Comparison of ENCODE assay signal across 34 cellular contexts in the genomic region with DNA sequence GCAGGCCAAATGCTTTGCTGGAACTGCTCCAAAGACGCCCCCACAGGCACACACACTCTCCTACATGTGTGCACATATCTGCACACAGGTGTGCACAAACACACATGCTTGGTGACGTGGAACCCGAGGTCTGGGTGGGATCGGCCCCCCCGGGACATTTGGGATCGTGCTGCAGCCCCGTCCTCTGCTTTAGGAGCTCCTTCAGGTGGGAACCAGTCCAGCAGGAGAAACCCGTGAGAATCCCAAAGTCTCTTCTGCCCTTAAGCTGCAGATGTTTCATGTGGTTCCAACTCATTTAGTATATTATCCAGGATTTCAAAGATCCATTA. TPM values are rescaled to one million over a fixed set of nuclear protein-coding genes. Genes with fewer than 3 reads are reported as not detected.
"Had no signal": no experiment of that assay in that cellular context is flagged by ENCODE, and none has a peak within 500 bp of the region (broad histone marks: within the 10 kb centered on the region; RNA-seq: fewer than 3 reads in every experiment).

No MANE protein-coding gene starts in this region.

- H3K4me3 Mint-ChIP-seq: activated CD8-positive, alpha-beta T cell treated with anti-CD3 and anti-CD28 coated beads, Interleukin-2, amount 10 ng/mL, durations not matched to agents 7 days and 5 days; activated naive CD4-positive, alpha-beta T cell treated with anti-CD3 and anti-CD28 coated beads, Interleukin-2, amount 50 U/mL, for 24 hours; activated naive CD8-positive, alpha-beta T cell treated with anti-CD3 and anti-CD28 coated beads, Interleukin-2, amount 10 ng/mL, durations not matched to agents 7 days and 5 days; activated T-cell treated with anti-CD3 and anti-CD28 coated beads, Interleukin-2, amount 50 U/mL, for 24 hours; T-cell had no signal

- H3K27me3 ChIP-seq: ascending aorta, cardiac muscle cell, Peyer's patch, SJSA1 had no signal

- H3K36me3 Mint-ChIP-seq: activated naive CD4-positive, alpha-beta T cell treated with anti-CD3 and anti-CD28 coated beads, Interleukin-2, amount 50 U/mL, for 24 hours; T-cell had no signal

- H3K27me3 Mint-ChIP-seq: activated naive CD4-positive, alpha-beta T cell treated with anti-CD3 and anti-CD28 coated beads, Interleukin-2, amount 50 U/mL, for 24 hours; activated naive CD8-positive, alpha-beta T cell treated with anti-CD3 and anti-CD28 coated beads, Interleukin-2, amount 10 ng/mL, durations not matched to agents 7 days and 5 days; activated T-cell treated with anti-CD3 and anti-CD28 coated beads, Interleukin-2, amount 50 U/mL, for 24 hours; T-cell had no signal

- DNase-seq: activated CD4-positive, alpha-beta T cell treated with anti-CD3 and anti-CD28 coated beads for 1 hour; activated CD4-positive, alpha-beta T cell treated with anti-CD3 and anti-CD28 coated beads for 48 hours; activated CD4-positive, alpha-beta T cell treated with anti-CD3 and anti-CD28 coated beads, Interleukin-2, amount 50 U/mL, for 48 hours; activated CD4-positive, CD25-positive, alpha-beta regulatory T cell; activated CD8-positive, alpha-beta T cell treated with anti-CD3 and anti-CD28 coated beads, Interleukin-2, amount 10 ng/mL, durations not matched to agents 7 days and 5 days; activated gamma-delta T cell; activated naive CD4-positive, alpha-beta T cell treated with Interleukin-2 at 50 U/mL for 16 hours; activated naive CD8-positive, alpha-beta T cell treated with anti-CD3 and anti-CD28 coated beads, Interleukin-2, amount 10 ng/mL, durations not matched to agents 7 days and 5 days; activated T-cell treated with anti-CD3 and anti-CD28 coated beads, Interleukin-2, amount 50 U/mL, for 24 hours; amygdala; cerebellar nuclear complex; Karpas-422; KBM-7; NCI-H1048; NCI-H1105 treated with DMSO at 0.1 percent for 48 hours; NCI-H1436; NCI-H1694; NCI-H1930; NCI-H2081 treated with DMSO at 0.1 percent for 48 hours; NCI-H226; NCI-H524 treated with DMSO at 0.1 percent for 48 hours; RPMI8226; SHP77 treated with DMSO at 0.1 percent for 48 hours; T-cell; T-helper 2 cell; T-helper 9 cell had no signal

- H3K9me3 ChIP-seq: ascending aorta, SJSA1 had no signal

- H3K4me1 ChIP-seq: ascending aorta had no signal

- H3K4me3 ChIP-seq: ascending aorta, cardiac muscle cell, Peyer's patch, SJSA1 had no signal

- H3K36me3 ChIP-seq: ascending aorta, cardiac muscle cell, Peyer's patch, SJSA1, WERI-Rb-1 had no signal

- H3K9me3 Mint-ChIP-seq: activated naive CD4-positive, alpha-beta T cell treated with anti-CD3 and anti-CD28 coated beads, Interleukin-2, amount 50 U/mL, for 24 hours; activated naive CD8-positive, alpha-beta T cell treated with anti-CD3 and anti-CD28 coated beads, Interleukin-2, amount 10 ng/mL, durations not matched to agents 7 days and 5 days; activated T-cell treated with anti-CD3 and anti-CD28 coated beads, Interleukin-2, amount 50 U/mL, for 24 hours; activated T-helper 2 cell treated with anti-CD3 and anti-CD28 coated beads, Interferon-gamma antibody, Interleukin-2, Interleukin-4, amounts not matched to agents 10 μg/mL and 5 μg/mL and 100 μg/mL, durations not matched to agents 14 hours and 24 hours and 36 hours; T-cell had no signal

- H3K27ac ChIP-seq: ascending aorta, cardiac muscle cell, Peyer's patch, SJSA1, WERI-Rb-1 had no signal

- H3K27ac Mint-ChIP-seq: activated CD8-positive, alpha-beta T cell treated with anti-CD3 and anti-CD28 coated beads, Interleukin-2, amount 10 ng/mL, durations not matched to agents 7 days and 5 days; activated naive CD4-positive, alpha-beta T cell treated with anti-CD3 and anti-CD28 coated beads, Interleukin-2, amount 50 U/mL, for 24 hours; activated naive CD8-positive, alpha-beta T cell treated with anti-CD3 and anti-CD28 coated beads, Interleukin-2, amount 10 ng/mL, durations not matched to agents 7 days and 5 days; activated T-cell treated with anti-CD3 and anti-CD28 coated beads, Interleukin-2, amount 50 U/mL, for 24 hours; activated T-helper 2 cell treated with anti-CD3 and anti-CD28 coated beads, Interferon-gamma antibody, Interleukin-2, Interleukin-4, amounts not matched to agents 10 μg/mL and 5 μg/mL and 100 μg/mL, durations not matched to agents 14 hours and 24 hours and 36 hours; T-cell had no signal

RNA-seq across cellular contexts. Expression of a gene that starts 51.6 kb away (rescaled TPM):
- total RNA-seq: activated CD8-positive, alpha-beta T cell treated with anti-CD3 and anti-CD28 coated beads, Interleukin-2, amount 10 ng/mL, durations not matched to agents 7 days and 5 days; activated naive CD8-positive, alpha-beta T cell treated with anti-CD3 and anti-CD28 coated beads, Interleukin-2, amount 10 ng/mL, durations not matched to agents 7 days and 5 days; activated T-helper 2 cell treated with anti-CD3 and anti-CD28 coated beads, Interferon-gamma antibody, Interleukin-2, Interleukin-4, amounts not matched to agents 10 μg/mL and 5 μg/mL and 100 μg/mL, durations not matched to agents 14 hours and 24 hours and 36 hours; ascending aorta; MCF 10A; SJSA1; T-cell had no signal
